Comparison of ENCODE assay signal across 1 cellular context in the genomic region with DNA sequence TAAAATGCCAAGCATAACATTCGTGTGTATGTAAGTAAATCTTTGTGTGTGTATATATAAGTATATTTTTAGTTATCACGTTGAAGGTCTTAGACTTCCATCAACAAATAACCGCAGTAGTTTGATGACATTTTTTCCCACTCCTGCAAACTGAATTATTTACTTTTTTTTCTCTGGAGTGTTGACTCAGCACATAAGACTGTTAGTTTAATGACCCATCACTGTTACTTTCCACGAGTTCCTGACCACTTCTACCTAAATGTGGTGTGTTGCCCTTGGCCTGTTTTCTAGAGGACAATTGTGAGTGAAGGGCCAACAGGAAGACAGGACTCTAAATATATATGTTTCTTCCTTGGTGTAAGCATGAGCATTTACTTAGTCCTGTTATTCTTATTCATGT.
TF ChIP-seq lines count a peak whose summit lies in the region.

No MANE protein-coding gene starts in this region.

TF ChIP-seq in HepG2, 621 proteins besides CTCF, POLR2A, EP300 and RAD21 (continued from another document and continues in another):
- TF ChIP-seq, protein P1, sequence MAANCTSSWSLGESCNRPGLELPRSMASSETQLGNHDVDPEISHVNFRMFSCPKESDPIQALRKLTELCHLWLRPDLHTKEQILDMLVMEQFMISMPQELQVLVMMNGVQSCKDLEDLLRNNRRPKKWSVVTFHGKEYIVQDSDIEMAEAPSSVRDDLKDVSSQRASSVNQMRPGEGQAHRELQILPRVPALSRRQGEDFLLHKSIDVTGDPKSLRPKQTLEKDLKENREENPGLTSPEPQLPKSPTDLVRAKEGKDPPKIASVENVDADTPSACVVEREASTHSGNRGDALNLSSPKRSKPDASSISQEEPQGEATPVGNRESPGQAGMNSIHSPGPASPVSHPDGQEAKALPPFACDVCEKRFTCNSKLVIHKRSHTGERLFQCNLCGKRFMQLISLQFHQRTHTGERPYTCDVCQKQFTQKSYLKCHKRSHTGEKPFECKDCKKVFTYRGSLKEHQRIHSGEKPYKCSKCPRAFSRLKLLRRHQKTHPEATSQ (CRISPR knock-in tag; IDR thresholded peaks at IDR 0.05; ENCODE audit: borderline replicate concordance), result no peak
- TF ChIP-seq ZKSCAN8 (CRISPR knock-in tag; IDR thresholded peaks at IDR 0.05; ENCODE audit: borderline replicate concordance) (peak; percentile 31; the same call in 1 of the 2 replicates), SATB2 (CRISPR knock-in tag; IDR thresholded peaks at IDR 0.05) (no peak), NKX3-1 (CRISPR knock-in tag; IDR thresholded peaks at IDR 0.05) (peak; percentile 67), ZNF256 (CRISPR knock-in tag; conservative IDR thresholded peaks at IDR 0.05) (no peak), RBAK (CRISPR knock-in tag; IDR thresholded peaks at IDR 0.05) (no peak), ZNF337 (CRISPR knock-in tag; IDR thresholded peaks at IDR 0.05; ENCODE audit: borderline replicate concordance, low read depth) (no peak), REPIN1 (CRISPR knock-in tag; IDR thresholded peaks at IDR 0.05; ENCODE audit: borderline replicate concordance, low read depth) (no peak), ZNF180 (CRISPR knock-in tag; IDR thresholded peaks at IDR 0.05; ENCODE audit: borderline replicate concordance, low read depth) (no peak), ZNF496 (CRISPR knock-in tag; IDR thresholded peaks at IDR 0.05; ENCODE audit: insufficient replicate concordance) (no peak), ELF3 (CRISPR knock-in tag; IDR thresholded peaks at IDR 0.05) (peak; percentile 79), FOSL1 (CRISPR knock-in tag; IDR thresholded peaks at IDR 0.05; ENCODE audit: borderline replicate concordance) (no peak; the same call in 1 of the 2 replicates), TARDBP (CRISPR knock-in tag; IDR thresholded peaks at IDR 0.05) (no peak), SNAI1 (CRISPR knock-in tag; IDR thresholded peaks at IDR 0.05; ENCODE audit: borderline replicate concordance) (no peak), HDAC1 (CRISPR knock-in tag; IDR thresholded peaks at IDR 0.05) (peak; percentile 53), RORA (CRISPR knock-in tag; IDR thresholded peaks at IDR 0.05) (no peak), NFRKB (IDR thresholded peaks at IDR 0.05) (no peak), ZNF746 (CRISPR knock-in tag; IDR thresholded peaks at IDR 0.05) (no peak), MYNN (CRISPR knock-in tag; IDR thresholded peaks at IDR 0.05; ENCODE audit: low read depth) (no peak), KDM3A (CRISPR knock-in tag; IDR thresholded peaks at IDR 0.05; ENCODE audit: low read depth) (peak; percentile 42; the same call in 1 of the 2 replicates), MEIS1 (CRISPR knock-in tag; IDR thresholded peaks at IDR 0.05; ENCODE audit: borderline replicate concordance) (no peak), DR1 (CRISPR knock-in tag; IDR thresholded peaks at IDR 0.05) (no peak), MAFF (IDR thresholded peaks at IDR 0.05; ENCODE audit: low read depth, low read length) (peak; percentile 97), ATF7 (IDR thresholded peaks at IDR 0.05) (no peak), ATF7 (CRISPR knock-in tag; IDR thresholded peaks at IDR 0.05) (no peak), ZNF232 (CRISPR knock-in tag; IDR thresholded peaks at IDR 0.05; ENCODE audit: borderline replicate concordance) (no peak), ZNF83 (CRISPR knock-in tag; IDR thresholded peaks at IDR 0.05; ENCODE audit: borderline replicate concordance) (no peak), NFYB (CRISPR knock-in tag; IDR thresholded peaks at IDR 0.05) (no peak), JUND (CRISPR knock-in tag; IDR thresholded peaks at IDR 0.05) (no peak), RXRA (CRISPR knock-in tag; IDR thresholded peaks at IDR 0.05) (no peak; the same call in 1 of the 2 replicates), ZNF775 (CRISPR knock-in tag; IDR thresholded peaks at IDR 0.05; ENCODE audit: borderline replicate concordance) (no peak), ZNF33A (CRISPR knock-in tag; IDR thresholded peaks at IDR 0.05; ENCODE audit: borderline replicate concordance) (peak; percentile 55; the same call in 1 of the 2 replicates), ATRX (CRISPR knock-in tag; IDR thresholded peaks at IDR 0.05; ENCODE audit: borderline replicate concordance) (no peak), LCORL (IDR thresholded peaks at IDR 0.05) (no peak), LCORL (CRISPR knock-in tag; IDR thresholded peaks at IDR 0.05) (peak; percentile 46; the same call in 1 of the 2 replicates), ZNF44 (CRISPR knock-in tag; IDR thresholded peaks at IDR 0.05) (no peak), ZNF12 (CRISPR knock-in tag; IDR thresholded peaks at IDR 0.05) (no peak), HMGA1 (CRISPR knock-in tag; conservative IDR thresholded peaks at IDR 0.05) (no peak), ZNF431 (CRISPR knock-in tag; IDR thresholded peaks at IDR 0.05; ENCODE audit: borderline replicate concordance, low read depth) (no peak), ESRRA (CRISPR knock-in tag; IDR thresholded peaks at IDR 0.05; ENCODE audit: low read depth) (peak; percentile 76; the same call in 1 of the 2 replicates), TCF12 (IDR thresholded peaks at IDR 0.05) (no peak), TCF12 (CRISPR knock-in tag; IDR thresholded peaks at IDR 0.05) (no peak), TCF7 (IDR thresholded peaks at IDR 0.05; ENCODE audit: low read depth) (0 out of 2 replicates have a peak, but pooled peaks have one; percentile 25), ZC3H13 (CRISPR knock-in tag; IDR thresholded peaks at IDR 0.05) (no peak), MED13 (CRISPR knock-in tag; IDR thresholded peaks at IDR 0.05) (no peak), ZSCAN31 (CRISPR knock-in tag; IDR thresholded peaks at IDR 0.05; ENCODE audit: low read depth) (no peak), MTA1 (CRISPR knock-in tag; IDR thresholded peaks at IDR 0.05; ENCODE audit: borderline replicate concordance) (no peak), SMAD3 (CRISPR knock-in tag; IDR thresholded peaks at IDR 0.05) (no peak), FOXJ3 (CRISPR knock-in tag; IDR thresholded peaks at IDR 0.05; ENCODE audit: borderline replicate concordance) (peak; percentile 62; the same call in 1 of the 2 replicates)
- TF ChIP-seq, protein P2, sequence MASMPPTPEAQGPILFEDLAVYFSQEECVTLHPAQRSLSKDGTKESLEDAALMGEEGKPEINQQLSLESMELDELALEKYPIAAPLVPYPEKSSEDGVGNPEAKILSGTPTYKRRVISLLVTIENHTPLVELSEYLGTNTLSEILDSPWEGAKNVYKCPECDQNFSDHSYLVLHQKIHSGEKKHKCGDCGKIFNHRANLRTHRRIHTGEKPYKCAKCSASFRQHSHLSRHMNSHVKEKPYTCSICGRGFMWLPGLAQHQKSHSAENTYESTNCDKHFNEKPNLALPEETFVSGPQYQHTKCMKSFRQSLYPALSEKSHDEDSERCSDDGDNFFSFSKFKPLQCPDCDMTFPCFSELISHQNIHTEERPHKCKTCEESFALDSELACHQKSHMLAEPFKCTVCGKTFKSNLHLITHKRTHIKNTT (CRISPR knock-in tag; IDR thresholded peaks at IDR 0.05), result no peak
- TF ChIP-seq, protein P3, sequence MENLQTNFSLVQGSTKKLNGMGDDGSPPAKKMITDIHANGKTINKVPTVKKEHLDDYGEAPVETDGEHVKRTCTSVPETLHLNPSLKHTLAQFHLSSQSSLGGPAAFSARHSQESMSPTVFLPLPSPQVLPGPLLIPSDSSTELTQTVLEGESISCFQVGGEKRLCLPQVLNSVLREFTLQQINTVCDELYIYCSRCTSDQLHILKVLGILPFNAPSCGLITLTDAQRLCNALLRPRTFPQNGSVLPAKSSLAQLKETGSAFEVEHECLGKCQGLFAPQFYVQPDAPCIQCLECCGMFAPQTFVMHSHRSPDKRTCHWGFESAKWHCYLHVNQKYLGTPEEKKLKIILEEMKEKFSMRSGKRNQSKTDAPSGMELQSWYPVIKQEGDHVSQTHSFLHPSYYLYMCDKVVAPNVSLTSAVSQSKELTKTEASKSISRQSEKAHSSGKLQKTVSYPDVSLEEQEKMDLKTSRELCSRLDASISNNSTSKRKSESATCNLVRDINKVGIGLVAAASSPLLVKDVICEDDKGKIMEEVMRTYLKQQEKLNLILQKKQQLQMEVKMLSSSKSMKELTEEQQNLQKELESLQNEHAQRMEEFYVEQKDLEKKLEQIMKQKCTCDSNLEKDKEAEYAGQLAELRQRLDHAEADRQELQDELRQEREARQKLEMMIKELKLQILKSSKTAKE (CRISPR knock-in tag; IDR thresholded peaks at IDR 0.05; ENCODE audit: borderline replicate concordance), result peak; percentile 47; the same call in 1 of the 2 replicates
- TF ChIP-seq, protein P4, sequence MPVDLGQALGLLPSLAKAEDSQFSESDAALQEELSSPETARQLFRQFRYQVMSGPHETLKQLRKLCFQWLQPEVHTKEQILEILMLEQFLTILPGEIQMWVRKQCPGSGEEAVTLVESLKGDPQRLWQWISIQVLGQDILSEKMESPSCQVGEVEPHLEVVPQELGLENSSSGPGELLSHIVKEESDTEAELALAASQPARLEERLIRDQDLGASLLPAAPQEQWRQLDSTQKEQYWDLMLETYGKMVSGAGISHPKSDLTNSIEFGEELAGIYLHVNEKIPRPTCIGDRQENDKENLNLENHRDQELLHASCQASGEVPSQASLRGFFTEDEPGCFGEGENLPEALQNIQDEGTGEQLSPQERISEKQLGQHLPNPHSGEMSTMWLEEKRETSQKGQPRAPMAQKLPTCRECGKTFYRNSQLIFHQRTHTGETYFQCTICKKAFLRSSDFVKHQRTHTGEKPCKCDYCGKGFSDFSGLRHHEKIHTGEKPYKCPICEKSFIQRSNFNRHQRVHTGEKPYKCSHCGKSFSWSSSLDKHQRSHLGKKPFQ (CRISPR knock-in tag; IDR thresholded peaks at IDR 0.05; ENCODE audit: insufficient replicate concordance), result no peak
- TF ChIP-seq, protein P5, sequence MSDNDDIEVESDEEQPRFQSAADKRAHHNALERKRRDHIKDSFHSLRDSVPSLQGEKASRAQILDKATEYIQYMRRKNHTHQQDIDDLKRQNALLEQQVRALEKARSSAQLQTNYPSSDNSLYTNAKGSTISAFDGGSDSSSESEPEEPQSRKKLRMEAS (IDR thresholded peaks at IDR 0.05), result 0 out of 2 replicates have a peak, but pooled peaks have one; percentile 22
- TF ChIP-seq, protein P6, sequence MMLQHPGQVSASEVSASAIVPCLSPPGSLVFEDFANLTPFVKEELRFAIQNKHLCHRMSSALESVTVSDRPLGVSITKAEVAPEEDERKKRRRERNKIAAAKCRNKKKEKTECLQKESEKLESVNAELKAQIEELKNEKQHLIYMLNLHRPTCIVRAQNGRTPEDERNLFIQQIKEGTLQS (CRISPR knock-in tag; IDR thresholded peaks at IDR 0.05), result peak; percentile 54; the same call in 1 of the 2 replicates
- TF ChIP-seq, protein P7, sequence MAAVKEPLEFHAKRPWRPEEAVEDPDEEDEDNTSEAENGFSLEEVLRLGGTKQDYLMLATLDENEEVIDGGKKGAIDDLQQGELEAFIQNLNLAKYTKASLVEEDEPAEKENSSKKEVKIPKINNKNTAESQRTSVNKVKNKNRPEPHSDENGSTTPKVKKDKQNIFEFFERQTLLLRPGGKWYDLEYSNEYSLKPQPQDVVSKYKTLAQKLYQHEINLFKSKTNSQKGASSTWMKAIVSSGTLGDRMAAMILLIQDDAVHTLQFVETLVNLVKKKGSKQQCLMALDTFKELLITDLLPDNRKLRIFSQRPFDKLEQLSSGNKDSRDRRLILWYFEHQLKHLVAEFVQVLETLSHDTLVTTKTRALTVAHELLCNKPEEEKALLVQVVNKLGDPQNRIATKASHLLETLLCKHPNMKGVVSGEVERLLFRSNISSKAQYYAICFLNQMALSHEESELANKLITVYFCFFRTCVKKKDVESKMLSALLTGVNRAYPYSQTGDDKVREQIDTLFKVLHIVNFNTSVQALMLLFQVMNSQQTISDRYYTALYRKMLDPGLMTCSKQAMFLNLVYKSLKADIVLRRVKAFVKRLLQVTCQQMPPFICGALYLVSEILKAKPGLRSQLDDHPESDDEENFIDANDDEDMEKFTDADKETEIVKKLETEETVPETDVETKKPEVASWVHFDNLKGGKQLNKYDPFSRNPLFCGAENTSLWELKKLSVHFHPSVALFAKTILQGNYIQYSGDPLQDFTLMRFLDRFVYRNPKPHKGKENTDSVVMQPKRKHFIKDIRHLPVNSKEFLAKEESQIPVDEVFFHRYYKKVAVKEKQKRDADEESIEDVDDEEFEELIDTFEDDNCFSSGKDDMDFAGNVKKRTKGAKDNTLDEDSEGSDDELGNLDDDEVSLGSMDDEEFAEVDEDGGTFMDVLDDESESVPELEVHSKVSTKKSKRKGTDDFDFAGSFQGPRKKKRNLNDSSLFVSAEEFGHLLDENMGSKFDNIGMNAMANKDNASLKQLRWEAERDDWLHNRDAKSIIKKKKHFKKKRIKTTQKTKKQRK (IDR thresholded peaks at IDR 0.05; ENCODE audit: low read length), result no peak
- TF ChIP-seq, protein P8, sequence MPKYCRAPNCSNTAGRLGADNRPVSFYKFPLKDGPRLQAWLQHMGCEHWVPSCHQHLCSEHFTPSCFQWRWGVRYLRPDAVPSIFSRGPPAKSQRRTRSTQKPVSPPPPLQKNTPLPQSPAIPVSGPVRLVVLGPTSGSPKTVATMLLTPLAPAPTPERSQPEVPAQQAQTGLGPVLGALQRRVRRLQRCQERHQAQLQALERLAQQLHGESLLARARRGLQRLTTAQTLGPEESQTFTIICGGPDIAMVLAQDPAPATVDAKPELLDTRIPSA (CRISPR knock-in tag; IDR thresholded peaks at IDR 0.05; ENCODE audit: borderline replicate concordance), result no peak
- TF ChIP-seq, protein P9, sequence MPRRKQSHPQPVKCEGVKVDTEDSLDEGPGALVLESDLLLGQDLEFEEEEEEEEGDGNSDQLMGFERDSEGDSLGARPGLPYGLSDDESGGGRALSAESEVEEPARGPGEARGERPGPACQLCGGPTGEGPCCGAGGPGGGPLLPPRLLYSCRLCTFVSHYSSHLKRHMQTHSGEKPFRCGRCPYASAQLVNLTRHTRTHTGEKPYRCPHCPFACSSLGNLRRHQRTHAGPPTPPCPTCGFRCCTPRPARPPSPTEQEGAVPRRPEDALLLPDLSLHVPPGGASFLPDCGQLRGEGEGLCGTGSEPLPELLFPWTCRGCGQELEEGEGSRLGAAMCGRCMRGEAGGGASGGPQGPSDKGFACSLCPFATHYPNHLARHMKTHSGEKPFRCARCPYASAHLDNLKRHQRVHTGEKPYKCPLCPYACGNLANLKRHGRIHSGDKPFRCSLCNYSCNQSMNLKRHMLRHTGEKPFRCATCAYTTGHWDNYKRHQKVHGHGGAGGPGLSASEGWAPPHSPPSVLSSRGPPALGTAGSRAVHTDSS (CRISPR knock-in tag; conservative IDR thresholded peaks at IDR 0.05), result no peak
- TF ChIP-seq, protein P10, sequence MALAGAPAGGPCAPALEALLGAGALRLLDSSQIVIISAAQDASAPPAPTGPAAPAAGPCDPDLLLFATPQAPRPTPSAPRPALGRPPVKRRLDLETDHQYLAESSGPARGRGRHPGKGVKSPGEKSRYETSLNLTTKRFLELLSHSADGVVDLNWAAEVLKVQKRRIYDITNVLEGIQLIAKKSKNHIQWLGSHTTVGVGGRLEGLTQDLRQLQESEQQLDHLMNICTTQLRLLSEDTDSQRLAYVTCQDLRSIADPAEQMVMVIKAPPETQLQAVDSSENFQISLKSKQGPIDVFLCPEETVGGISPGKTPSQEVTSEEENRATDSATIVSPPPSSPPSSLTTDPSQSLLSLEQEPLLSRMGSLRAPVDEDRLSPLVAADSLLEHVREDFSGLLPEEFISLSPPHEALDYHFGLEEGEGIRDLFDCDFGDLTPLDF (CRISPR knock-in tag; IDR thresholded peaks at IDR 0.05), result no peak
- TF ChIP-seq, protein P11, sequence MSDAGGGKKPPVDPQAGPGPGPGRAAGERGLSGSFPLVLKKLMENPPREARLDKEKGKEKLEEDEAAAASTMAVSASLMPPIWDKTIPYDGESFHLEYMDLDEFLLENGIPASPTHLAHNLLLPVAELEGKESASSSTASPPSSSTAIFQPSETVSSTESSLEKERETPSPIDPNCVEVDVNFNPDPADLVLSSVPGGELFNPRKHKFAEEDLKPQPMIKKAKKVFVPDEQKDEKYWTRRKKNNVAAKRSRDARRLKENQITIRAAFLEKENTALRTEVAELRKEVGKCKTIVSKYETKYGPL (CRISPR knock-in tag; IDR thresholded peaks at IDR 0.05), result no peak
